ENCODE assay signal across 1 cellular context in genomic region chr5:35851282-35851681, GRCh38.
TF ChIP-seq lines count a peak whose summit lies in the region.

No MANE protein-coding gene starts in this region.

TF ChIP-seq in SK-N-SH, 30 proteins besides CTCF, POLR2A, EP300 and RAD21 (continued from another document):
- no peak for TF ChIP-seq IRF3 (IDR thresholded peaks at IDR 0.05; ENCODE audit: low read depth, low read length)
